Comparison of ENCODE assay signal across 32 cellular contexts in genomic region chr20:62998449-62998848, GRCh38. TPM values are rescaled to one million over a fixed set of nuclear protein-coding genes. Genes with fewer than 3 reads are reported as not detected.
"Had no signal": no experiment of that assay in that cellular context is flagged by ENCODE, and none has a peak within 500 bp of the region (broad histone marks: within the 10 kb centered on the region; RNA-seq: fewer than 3 reads in every experiment).

No MANE protein-coding gene starts in this region.

- H3K36me3 Mint-ChIP-seq: activated CD8-positive, alpha-beta memory T cell treated with anti-CD3 and anti-CD28 coated beads, Interleukin-2, amount 10 ng/mL, durations not matched to agents 7 days and 5 days; activated naive CD8-positive, alpha-beta T cell treated with anti-CD3 and anti-CD28 coated beads for 36 hours; T-cell had no signal

- H3K4me1 ChIP-seq: Peyer's patch, SJSA1 had no signal

- H3K27ac ChIP-seq: Peyer's patch, SJSA1, VCaP had no signal

- H3K27me3 ChIP-seq: Peyer's patch had no signal

- ATAC-seq: activated CD8-positive, alpha-beta memory T cell treated with anti-CD3 and anti-CD28 coated beads, Interleukin-2, amount 10 ng/mL, durations not matched to agents 7 days and 5 days; PC-3; SK-N-SH treated with all-trans-retinoic acid at 6 μM for 48 hours; T-cell; T-helper 17 cell had no signal

- H3K4me1 Mint-ChIP-seq: activated B cell treated with CpG ODN at 0.5 μM for 24 hours; activated naive CD8-positive, alpha-beta T cell treated with anti-CD3 and anti-CD28 coated beads for 36 hours had no signal

- H3K36me3 ChIP-seq: Peyer's patch, SJSA1 had no signal

- H3K4me3 ChIP-seq: Peyer's patch, SJSA1 had no signal

- H3K4me3 Mint-ChIP-seq: activated B cell treated with CpG ODN at 0.5 μM for 24 hours; activated CD4-positive, alpha-beta memory T cell treated with anti-CD3 and anti-CD28 coated beads, Interleukin-2, amount 10 ng/mL, durations not matched to agents 7 days and 5 days; activated CD8-positive, alpha-beta memory T cell treated with anti-CD3 and anti-CD28 coated beads, Interleukin-2, amount 10 ng/mL, durations not matched to agents 7 days and 5 days; activated naive CD8-positive, alpha-beta T cell treated with anti-CD3 and anti-CD28 coated beads for 36 hours; T-cell; T-helper 17 cell had no signal

- DNase-seq: activated B cell treated with CpG ODN at 0.5 μM for 24 hours; activated CD4-positive, alpha-beta memory T cell treated with anti-CD3 and anti-CD28 coated beads, Interleukin-2, amount 10 ng/mL, durations not matched to agents 7 days and 5 days; activated CD4-positive, alpha-beta T cell treated with anti-CD3 and anti-CD28 coated beads for 1 hour; activated CD4-positive, alpha-beta T cell treated with anti-CD3 and anti-CD28 coated beads for 48 hours; activated CD8-positive, alpha-beta memory T cell treated with anti-CD3 and anti-CD28 coated beads for 24 hours; activated CD8-positive, alpha-beta memory T cell treated with anti-CD3 and anti-CD28 coated beads, Interleukin-2, amount 10 ng/mL, durations not matched to agents 7 days and 5 days; activated CD8-positive, alpha-beta memory T cell treated with anti-CD3 and anti-CD28 coated beads, Interleukin-2, amount 50 U/mL, for 48 hours; activated effector memory CD4-positive, alpha-beta T cell treated with Interleukin-2 at 50 U/mL for 16 hours; activated naive CD4-positive, alpha-beta T cell treated with anti-CD3 and anti-CD28 coated beads, Interleukin-2, amount 50 U/mL, for 16 hours; activated naive CD8-positive, alpha-beta T cell treated with anti-CD3 and anti-CD28 coated beads for 36 hours; activated T-cell treated with anti-CD3 and anti-CD28 coated beads, Interleukin-2, amount 50 U/mL, for 48 hours; amniotic stem cell; aorta; NCI-H1105; NCI-H1417 treated with DMSO at 0.1 percent for 48 hours; NCI-H1694; NCI-H1930; NCI-H2081 treated with DMSO at 0.1 percent for 48 hours; NCI-H226; NCI-H524 treated with DMSO at 0.1 percent for 48 hours; PC-3; Peyer's patch; RPMI8226; SHP77 treated with DMSO at 0.1 percent for 48 hours; T-cell; T-helper 17 cell had no signal

- H3K9me3 Mint-ChIP-seq: activated B cell treated with CpG ODN at 0.5 μM for 24 hours; activated CD4-positive, alpha-beta memory T cell treated with anti-CD3 and anti-CD28 coated beads, Interleukin-2, amount 10 ng/mL, durations not matched to agents 7 days and 5 days; activated naive CD8-positive, alpha-beta T cell treated with anti-CD3 and anti-CD28 coated beads for 36 hours; T-cell had no signal

- H3K9me3 ChIP-seq: Peyer's patch, SJSA1 had no signal

- H3K27ac Mint-ChIP-seq: activated B cell treated with CpG ODN at 0.5 μM for 24 hours; activated CD4-positive, alpha-beta memory T cell treated with anti-CD3 and anti-CD28 coated beads, Interleukin-2, amount 10 ng/mL, durations not matched to agents 7 days and 5 days; activated CD8-positive, alpha-beta memory T cell treated with anti-CD3 and anti-CD28 coated beads, Interleukin-2, amount 10 ng/mL, durations not matched to agents 7 days and 5 days; activated naive CD8-positive, alpha-beta T cell treated with anti-CD3 and anti-CD28 coated beads for 36 hours; T-cell; T-helper 17 cell had no signal

RNA-seq across cellular contexts. Expression of gene BHLHE23, which starts 8.3 kb away (rescaled TPM):
- total RNA-seq: activated B cell treated with CpG ODN at 0.5 μM for 24 hours; activated CD4-positive, alpha-beta memory T cell treated with anti-CD3 and anti-CD28 coated beads, Interleukin-2, amount 10 ng/mL, durations not matched to agents 7 days and 5 days; activated CD8-positive, alpha-beta memory T cell treated with anti-CD3 and anti-CD28 coated beads, Interleukin-2, amount 10 ng/mL, durations not matched to agents 7 days and 5 days; activated naive CD8-positive, alpha-beta T cell treated with anti-CD3 and anti-CD28 coated beads for 36 hours; aorta; cardiac septum; MCF 10A; NCI-H460; PC-3; Peyer's patch; SJSA1; T-cell; T-helper 17 cell had no signal
- polyA plus RNA-seq: aorta had no signal

RNA-seq across cellular contexts. Expression of gene SLC17A9, which starts 45.9 kb away (rescaled TPM):
- total RNA-seq: PC-3, SJSA1 had no signal
